Comparison of ENCODE assay signal across 9 cellular contexts in genomic region chr6:22470454-22471368, GRCh38.
DNase-seq lines count a peak whose midpoint lies in the region; ATAC-seq and TF ChIP-seq lines count a peak whose summit lies in the region.
"Had no signal": no experiment of that assay in that cellular context is flagged by ENCODE, and none has a peak within 500 bp of the region (broad histone marks: within the 10 kb centered on the region; RNA-seq: fewer than 3 reads in every experiment).

No MANE protein-coding gene starts in this region.

- no peak overlapping the region for H3K4me3 ChIP-seq in SJCRH30
- no peak overlapping the region for H3K4me3 ChIP-seq in cardiac muscle cell
- peak overlapping the region in 2 of 5 donors; percentile 3 to 13 for H3K4me3 ChIP-seq in subcutaneous abdominal adipose tissue (ENCODE audit: low read depth in 1 of 5, low read length in 5 of 5)

- no peaks in the 10 kb centered on the region for H3K4me1 ChIP-seq in SJCRH30
- no peaks in the 10 kb centered on the region for H3K4me1 ChIP-seq in cardiac muscle cell (ENCODE audit: low read depth)
- peaks cover 0 to 20% (median 14%) of the 10 kb centered on the region in 5 donors for H3K4me1 ChIP-seq in subcutaneous abdominal adipose tissue (ENCODE audit: control insufficient read depth in 5 of 5, insufficient read depth in 5 of 5, low read length in 5 of 5)

- no peak overlapping the region for H3K9ac ChIP-seq in subcutaneous abdominal adipose tissue (ENCODE audit: low read length in 5 of 5)

- TF ChIP-seq CTCF in cardiac muscle cell (IDR thresholded peaks at IDR 0.05; ENCODE audit: low read depth, low read length) = peak; percentile 20

- H3K9me3 ChIP-seq in SJCRH30 (replicated peaks) = no peaks in the 10 kb centered on the region
- H3K9me3 ChIP-seq in cardiac muscle cell (ENCODE audit: low read depth) = no peaks in the 10 kb centered on the region
- H3K9me3 ChIP-seq in subcutaneous abdominal adipose tissue (ENCODE audit: control insufficient read depth in 5 of 5, low read length in 5 of 5) = no peaks in the 10 kb centered on the region

- H3K27me3 ChIP-seq in SJCRH30 = no peaks in the 10 kb centered on the region
- H3K27me3 ChIP-seq in cardiac muscle cell = no peaks in the 10 kb centered on the region
- no peaks in the 10 kb centered on the region for H3K27me3 ChIP-seq in subcutaneous abdominal adipose tissue (ENCODE audit: control insufficient read depth in 5 of 5, insufficient read depth in 4 of 5, low read length in 5 of 5)

- ATAC-seq in GM21528 (IDR thresholded peaks at IDR 0.05; ENCODE audit: low FRiP score, unreplicated experiment) (no peak), GM19452 (IDR thresholded peaks at IDR 0.05; ENCODE audit: unreplicated experiment) (no peak)
- ATAC-seq: stimulated activated naive CD8-positive, alpha-beta T cell treated with anti-CD3 and anti-CD28 coated beads, Interleukin-15, Interleukin-2, amounts not matched to agents 100 U/mL and 50 U/mL, for 24 hours had no signal

- H3K36me3 ChIP-seq in SJCRH30 = no peaks in the 10 kb centered on the region
- H3K36me3 ChIP-seq in cardiac muscle cell = no peaks in the 10 kb centered on the region
- H3K36me3 ChIP-seq in subcutaneous abdominal adipose tissue (ENCODE audit: control insufficient read depth in 5 of 5, insufficient read depth in 5 of 5, low read length in 5 of 5) = no peaks in the 10 kb centered on the region

- no peak overlapping the region for H3K27ac ChIP-seq in SJCRH30
- H3K27ac ChIP-seq in cardiac muscle cell = no peak overlapping the region
- peak overlapping the region; percentile 38 for H3K27ac ChIP-seq in subcutaneous abdominal adipose tissue (ENCODE audit: low read depth, low read length)

- peak; percentile 25 for DNase-seq in HT1080 (ENCODE audit: low read depth)
- peak; percentile 11 to 45 for DNase-seq in SJCRH30
- peak; percentile 24 to 72 for DNase-seq in cardiac muscle cell (ENCODE audit: low read depth in 1 of 2, low spot score in 1 of 2)
- no peak for DNase-seq in activated gamma-delta T cell treated with Interleukin-2 at 50 U/mL for 16 hours
- no peak for DNase-seq in stimulated activated CD8-positive, alpha-beta memory T cell treated with anti-CD3 and anti-CD28 coated beads, Interleukin-4, amount 100 ng/mL, for 48 hours
- DNase-seq: stimulated activated naive CD8-positive, alpha-beta T cell treated with anti-CD3 and anti-CD28 coated beads, Interleukin-15, Interleukin-2, amounts not matched to agents 100 U/mL and 50 U/mL, for 24 hours had no signal

Comparison
In these comparisons a context has a peak if more than half of its experiments do, and no peak if none do; other contexts are left out.
1. DNase-seq: peak in HT1080 (single experiment), SJCRH30 (2 of 2) and cardiac muscle cell (2 of 2); none in activated gamma-delta T cell treated with Interleukin-2 at 50 U/mL for 16 hours (single experiment) and stimulated activated CD8-positive, alpha-beta memory T cell treated with anti-CD3 and anti-CD28 coated beads, Interleukin-4, amount 100 ng/mL, for 48 hours (single experiment).